Comparison of ENCODE assay signal across 18 cellular contexts in genomic region chr15:76823903-76824302, GRCh38.
A peak's percentile ranks its signal among the peaks of the same experiment; 100 is the strongest.
DNase-seq lines count a peak whose midpoint lies in the region; TF ChIP-seq lines count a peak whose summit lies in the region.
"Had no signal": no experiment of that assay in that cellular context is flagged by ENCODE, and none has a peak within 500 bp of the region (broad histone marks: within the 10 kb centered on the region; RNA-seq: fewer than 3 reads in every experiment).

No MANE protein-coding gene starts in this region.

- DNase-seq in DMS53 treated with DMSO at 0.1 percent for 48 hours (lab: John Stamatoyannopoulos, UW; ENCODE audit: unreplicated experiment): peak; percentile 62
- peak; percentile 49 for DNase-seq in NCI-H187 treated with DMSO at 0.1 percent for 48 hours (lab: John Stamatoyannopoulos, UW)
- DNase-seq in NCI-H526 (lab: John Stamatoyannopoulos, UW): peak; percentile 31 to 43
- DNase-seq in iris pigment epithelial cell (ENCODE audit: low read depth): peak; percentile 3
- DNase-seq in foreskin melanocyte: no peak
- DNase-seq in NCI-H1694 (lab: John Stamatoyannopoulos, UW): no peak
- DNase-seq in endothelial cell (ENCODE audit: low spot score): no peak
- no peak for DNase-seq in NCI-H2081 (lab: John Stamatoyannopoulos, UW)
- DNase-seq: ACHN; activated CD4-positive, alpha-beta T cell treated with anti-CD3 and anti-CD28 coated beads for 48 hours; GOT3; mesendoderm; naive thymus-derived CD8-positive, alpha-beta T cell; posterior cingulate gyrus; sigmoid colon had no signal

- peaks cover 5% of the 10 kb centered on the region for H3K4me1 Mint-ChIP-seq in endothelial cell (ENCODE audit: unreplicated experiment)

- TF ChIP-seq CTCF in endothelial cell (IDR thresholded peaks at IDR 0.05; ENCODE audit: unreplicated experiment): no peak

- no peak overlapping the region for H3K27ac Mint-ChIP-seq in endothelial cell (ENCODE audit: unreplicated experiment)
- H3K27ac Mint-ChIP-seq: activated naive CD4-positive, alpha-beta T cell treated with anti-CD3 and anti-CD28 coated beads, Interleukin-2, amount 50 U/mL, for 24 hours; activated T-helper 1 cell treated with anti-CD3 and anti-CD28 coated beads, Interleukin-12 subunit alpha, Interleukin-12 subunit beta, Interleukin-2, Interleukin-4 antibody, amounts not matched to agents 30 ng/mL and 10 ng/mL and 1 ng/mL, durations not matched to agents 14 hours and 24 hours and 36 hours; IgD-negative memory B cell had no signal

- no peaks in the 10 kb centered on the region for H3K27me3 Mint-ChIP-seq in endothelial cell (ENCODE audit: unreplicated experiment)
- H3K27me3 Mint-ChIP-seq: activated naive CD4-positive, alpha-beta T cell treated with anti-CD3 and anti-CD28 coated beads, Interleukin-2, amount 50 U/mL, for 24 hours; IgD-negative memory B cell; naive thymus-derived CD8-positive, alpha-beta T cell had no signal

- H3K9me3 Mint-ChIP-seq in endothelial cell (ENCODE audit: unreplicated experiment): no peaks in the 10 kb centered on the region
- H3K9me3 Mint-ChIP-seq: activated naive CD4-positive, alpha-beta T cell treated with anti-CD3 and anti-CD28 coated beads, Interleukin-2, amount 50 U/mL, for 24 hours; activated T-helper 1 cell treated with anti-CD3 and anti-CD28 coated beads, Interleukin-12 subunit alpha, Interleukin-12 subunit beta, Interleukin-2, Interleukin-4 antibody, amounts not matched to agents 30 ng/mL and 10 ng/mL and 1 ng/mL, durations not matched to agents 14 hours and 24 hours and 36 hours; IgD-negative memory B cell had no signal

- no peaks in the 10 kb centered on the region for H3K36me3 Mint-ChIP-seq in endothelial cell (ENCODE audit: low read depth, unreplicated experiment)

- H3K4me3 Mint-ChIP-seq in endothelial cell (ENCODE audit: unreplicated experiment): no peak overlapping the region
- H3K4me3 Mint-ChIP-seq: activated naive CD4-positive, alpha-beta T cell treated with anti-CD3 and anti-CD28 coated beads, Interleukin-2, amount 50 U/mL, for 24 hours; activated T-helper 1 cell treated with anti-CD3 and anti-CD28 coated beads, Interleukin-12 subunit alpha, Interleukin-12 subunit beta, Interleukin-2, Interleukin-4 antibody, amounts not matched to agents 30 ng/mL and 10 ng/mL and 1 ng/mL, durations not matched to agents 14 hours and 24 hours and 36 hours; IgD-negative memory B cell; naive thymus-derived CD8-positive, alpha-beta T cell had no signal

Comparison
In these comparisons a context has a peak if more than half of its experiments do, and no peak if none do; other contexts are left out.
1. DNase-seq: peak in DMS53 treated with DMSO at 0.1 percent for 48 hours (single experiment), NCI-H187 treated with DMSO at 0.1 percent for 48 hours (single experiment), NCI-H526 (2 of 2) and iris pigment epithelial cell (single experiment); none in foreskin melanocyte (single experiment), NCI-H1694 (single experiment), endothelial cell (single experiment) and NCI-H2081 (0 of 2).